Comparison of ENCODE assay signal across 8 cellular contexts in the genomic region with DNA sequence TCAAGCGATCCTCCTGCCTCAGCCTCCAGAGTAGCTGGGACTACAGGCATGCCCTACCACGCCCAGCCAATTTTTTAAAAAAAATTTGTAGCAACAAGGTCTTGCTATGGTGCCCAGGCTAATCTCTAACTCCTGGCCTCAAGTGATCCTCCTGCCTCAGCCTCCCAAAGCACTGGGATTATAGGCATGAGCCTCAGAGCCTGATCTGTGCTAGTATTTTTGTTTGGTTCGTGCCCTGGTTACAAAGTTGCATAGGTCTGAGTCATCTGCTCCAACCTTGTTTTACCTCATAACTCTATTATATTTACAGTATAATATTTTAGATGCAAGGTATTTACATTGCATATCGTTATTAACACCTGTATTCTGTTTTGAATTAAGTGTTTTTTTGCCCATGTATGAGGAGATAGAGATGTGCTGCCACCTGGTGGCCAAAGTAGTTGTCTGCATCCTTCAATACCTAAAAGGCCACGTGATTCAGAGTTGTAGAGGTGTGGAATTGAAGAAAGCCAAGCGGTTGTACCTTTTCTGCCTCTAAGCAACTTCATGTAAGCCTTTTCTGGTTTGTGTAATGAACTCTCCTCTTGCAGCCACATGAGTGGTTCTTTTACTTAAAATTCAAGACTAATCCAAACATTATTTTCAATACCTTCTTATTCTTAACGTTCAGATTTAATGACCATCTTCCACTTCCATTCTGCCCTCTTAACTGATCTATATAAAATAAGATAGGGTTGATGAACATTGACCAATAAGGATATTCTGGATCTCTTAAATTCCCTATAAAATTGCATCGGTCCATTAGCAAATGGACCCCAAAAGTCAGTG. TPM values are rescaled to one million over a fixed set of nuclear protein-coding genes. Genes with fewer than 3 reads are reported as not detected.
DNase-seq lines count a peak whose midpoint lies in the region; ATAC-seq and TF ChIP-seq lines count a peak whose summit lies in the region.

No MANE protein-coding gene starts in this region.

- no peak overlapping the region for H3K27ac ChIP-seq in dorsolateral prefrontal cortex
- no peak overlapping the region for H3K27ac ChIP-seq in mesenchymal stem cell (ENCODE audit: low read length, poor library complexity, severe bottlenecking)

- H2AK5ac ChIP-seq in mesenchymal stem cell (ENCODE audit: low read length, severe bottlenecking): no peak overlapping the region

- intact Hi-C loops in dorsolateral prefrontal cortex (cut with DNase I): loop anchor here in 1 of 2 donors (10.0 kb wide), 1 partner anchor 194 kb away; no protein-coding TSS in a partner anchor

- peaks cover 2 to 61% of the 10 kb centered on the region in 2 experiments for H3K36me3 ChIP-seq in mesenchymal stem cell (ENCODE audit: control insufficient read depth in 1 of 2, insufficient read depth in 2 of 2, low read depth in 1 of 2, low read length in 2 of 2)

- H2BK120ac ChIP-seq in mesenchymal stem cell (ENCODE audit: low read depth, low read length): no peak overlapping the region

- 52% methylated on average over 6 of the region's 8 CpGs for WGBS in mesenchymal stem cell

- H2BK12ac ChIP-seq in mesenchymal stem cell (ENCODE audit: low read length in 2 of 2): no peak overlapping the region

- no peaks in the 10 kb centered on the region for H3K79me1 ChIP-seq in mesenchymal stem cell (replicated peaks; ENCODE audit: low read length, poor library complexity, severe bottlenecking)

- H2AFZ ChIP-seq in mesenchymal stem cell (ENCODE audit: low read depth, low read length): no peak overlapping the region

- H4K91ac ChIP-seq in mesenchymal stem cell (ENCODE audit: low read length): no peak overlapping the region

- H2BK15ac ChIP-seq in mesenchymal stem cell (ENCODE audit: low read depth, poor library complexity, severe bottlenecking): no peak overlapping the region

- in situ Hi-C loops in ACHN (cut with HindIII; ENCODE audit: low pct_ligation_motif_present, low pct_unique_long_range_greater_than_20kb, low sequenced_read_pairs): no loop called here

- peak; percentile 86 to 99 (median 94) for TF ChIP-seq CTCF in dorsolateral prefrontal cortex (IDR thresholded peaks at IDR 0.05 in 54 of 56, conservative IDR thresholded peaks at IDR 0.05 in 2 of 56; ENCODE audit: low read depth in 1 of 56, partially characterized antibody in 56 of 56)

- peak; percentile 65 for ATAC-seq in GM18520 (IDR thresholded peaks at IDR 0.05; ENCODE audit: unreplicated experiment)
- ATAC-seq in HG03469 (IDR thresholded peaks at IDR 0.05; ENCODE audit: unreplicated experiment): peak; percentile 54

- no peak overlapping the region for H3K9ac ChIP-seq in mesenchymal stem cell (ENCODE audit: low read length)

- H3K4ac ChIP-seq in mesenchymal stem cell (ENCODE audit: low read depth in 1 of 2, low read length in 2 of 2): no peak overlapping the region

- no peak overlapping the region for H3K4me3 ChIP-seq in dorsolateral prefrontal cortex
- no peak overlapping the region for H3K4me3 ChIP-seq in mesenchymal stem cell (ENCODE audit: insufficient read depth in 1 of 2, low read depth in 1 of 2, low read length in 2 of 2)

- H3K4me1 ChIP-seq in mesenchymal stem cell (ENCODE audit: control insufficient read depth, insufficient read depth, low read depth, low read length): peaks cover 2% of the 10 kb centered on the region

- H3K9me3 ChIP-seq in mesenchymal stem cell (ENCODE audit: control insufficient read depth, low read length): no peaks in the 10 kb centered on the region

- no peak overlapping the region for H3K14ac ChIP-seq in mesenchymal stem cell (ENCODE audit: low read length in 2 of 2)

- H3K27me3 ChIP-seq in dorsolateral prefrontal cortex (no peaks in the 10 kb centered on the region), mesenchymal stem cell (ENCODE audit: control insufficient read depth in 1 of 2, insufficient read depth in 1 of 2, low read length in 2 of 2) (no peaks in the 10 kb centered on the region)

- H2BK5ac ChIP-seq in mesenchymal stem cell (ENCODE audit: low read depth, low read length, poor library complexity, severe bottlenecking): no peak overlapping the region

- H3K4me2 ChIP-seq in mesenchymal stem cell (ENCODE audit: low read length, poor library complexity, severe bottlenecking): no peak overlapping the region

- peak; percentile 72 for DNase-seq in ACHN
- DNase-seq in NCI-H748 (lab: John Stamatoyannopoulos, UW; ENCODE audit: unreplicated experiment): peak; percentile 73
- peak; percentile 76 to 79 for DNase-seq in activated CD4-positive, alpha-beta T cell treated with anti-CD3 and anti-CD28 coated beads, Interleukin-2, amount 50 U/mL, for 4 hours
- DNase-seq in dorsolateral prefrontal cortex: peak in 9 of 10 donors; percentile 36 to 83 (median 60)
- DNase-seq in mesenchymal stem cell: peak; percentile 73
- DNase-seq in stimulated activated CD8-positive, alpha-beta memory T cell treated with anti-CD3 and anti-CD28 coated beads, Interleukin-2, amount 100 ng/mL, for 1 hour (ENCODE audit: low read depth in 2 of 2): peak; percentile 58 to 65

- H3K23ac ChIP-seq in mesenchymal stem cell (ENCODE audit: low read length in 2 of 2): no peak overlapping the region

- no peak overlapping the region for H3K18ac ChIP-seq in mesenchymal stem cell (ENCODE audit: low read depth in 1 of 2, low read length in 2 of 2)

- H4K8ac ChIP-seq in mesenchymal stem cell (ENCODE audit: low read length): no peak overlapping the region

RNA-seq across cellular contexts. Expression of gene CABYR, which starts 19.9 kb away (rescaled TPM):
- total RNA-seq in dorsolateral prefrontal cortex: 10 to 100 TPM in 115 of 120 experiments, 1 to 10 TPM in 5; 8.5 to 29.7 (median 17.0) TPM
- 5.9 TPM for polyA plus RNA-seq in mesenchymal stem cell (2013, experiment 1 of 2)
- 6.3 TPM for polyA plus RNA-seq in mesenchymal stem cell (2013, experiment 2 of 2)
